1 cellular context compared by ENCODE assay signal in the genomic region with DNA sequence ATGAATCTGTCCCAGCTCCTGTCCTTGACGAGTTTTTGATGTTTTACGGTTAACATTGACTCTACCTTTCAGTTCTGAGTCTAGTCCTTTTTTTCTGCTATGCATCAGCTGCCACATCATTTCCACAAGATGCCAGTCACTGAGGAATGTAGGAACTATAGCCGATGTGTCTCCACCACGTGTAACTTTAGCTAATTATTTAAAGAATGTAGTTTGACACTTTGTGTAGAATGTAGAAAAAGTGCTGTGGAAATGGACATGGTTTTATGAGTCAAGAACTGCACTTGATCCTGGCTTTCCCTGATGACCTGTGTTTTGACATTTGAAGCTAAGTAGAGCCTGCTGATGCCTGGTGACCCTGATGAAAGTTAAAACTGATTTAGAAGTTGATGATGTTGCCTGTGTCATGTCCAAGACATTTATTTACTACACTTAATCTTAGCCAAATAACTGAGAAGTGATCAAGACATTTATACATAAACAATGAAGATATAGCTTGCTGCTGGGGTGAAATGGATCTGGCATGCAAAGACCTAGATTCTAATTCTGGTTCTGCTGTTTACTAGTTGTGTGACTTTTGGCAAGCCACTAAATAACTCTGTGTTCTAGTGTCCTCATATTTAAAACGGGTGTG.
A peak's percentile ranks its signal among the peaks of the same experiment; 100 is the strongest.
TF ChIP-seq lines count a peak whose summit lies in the region.

No MANE protein-coding gene starts in this region.

TF ChIP-seq in K562, 482 proteins besides CTCF, POLR2A, EP300 and RAD21 (continued from another document):
- TF ChIP-seq NR1H2 (CRISPR knock-in tag; IDR thresholded peaks at IDR 0.05) (no peak), ZNF263 (CRISPR knock-in tag; IDR thresholded peaks at IDR 0.05; ENCODE audit: borderline replicate concordance) (no peak), NR4A1 (CRISPR knock-in tag; IDR thresholded peaks at IDR 0.05) (no peak), NR4A1 (tag; IDR thresholded peaks at IDR 0.05) (no peak), MYC (IDR thresholded peaks at IDR 0.05; ENCODE audit: low read depth, low read length) (0 out of 2 replicates have a peak, but pooled peaks have one; percentile 13), MYC (CRISPR knock-in tag; IDR thresholded peaks at IDR 0.05; ENCODE audit: borderline replicate concordance, low read depth) (no peak)
